ENCODE assay signal across 8 cellular contexts in genomic region chr20:63863798-63864544, GRCh38. TPM values are rescaled to one million over a fixed set of nuclear protein-coding genes. Genes with fewer than 3 reads are reported as not detected.
A peak's percentile ranks its signal among the peaks of the same experiment; 100 is the strongest.
DNase-seq lines count a peak whose midpoint lies in the region; ATAC-seq lines count a peak whose summit lies in the region.

No MANE protein-coding gene starts in this region.

- peaks cover 26% of the 10 kb centered on the region for H3K36me3 Mint-ChIP-seq in activated CD4-positive, alpha-beta memory T cell treated with anti-CD3 and anti-CD28 coated beads, Interleukin-2, amount 10 ng/mL, durations not matched to agents 7 days and 5 days (ENCODE audit: low read depth)

- H3K27me3 ChIP-seq in ectodermal cell (ENCODE audit: control insufficient read depth, insufficient read depth, low read length, poor library complexity, severe bottlenecking) = no peaks in the 10 kb centered on the region

- peaks cover 41% of the 10 kb centered on the region for H3K4me1 Mint-ChIP-seq in activated CD4-positive, alpha-beta memory T cell treated with anti-CD3 and anti-CD28 coated beads, Interleukin-2, amount 10 ng/mL, durations not matched to agents 7 days and 5 days

- peak overlapping the region; percentile 83 for H3K4me3 Mint-ChIP-seq in activated CD4-positive, alpha-beta memory T cell treated with anti-CD3 and anti-CD28 coated beads, Interleukin-2, amount 10 ng/mL, durations not matched to agents 7 days and 5 days

- DNase-seq in Ammon's horn (ENCODE audit: low spot score) = peak; percentile 87
- DNase-seq in NCI-H526 treated with DMSO at 0.1 percent for 48 hours (lab: John Stamatoyannopoulos, UW) = peak; percentile 57
- DNase-seq in activated CD4-positive, alpha-beta memory T cell treated with anti-CD3 and anti-CD28 coated beads, Interleukin-2, amount 10 ng/mL, durations not matched to agents 7 days and 5 days = peak; percentile 87
- DNase-seq in medulla oblongata (ENCODE audit: extremely low spot score) = peak; percentile 85
- peak; percentile 55 to 66 (median 61) for DNase-seq in stimulated activated CD4-positive, alpha-beta T cell treated with anti-CD3 and anti-CD28 coated beads, TNF-alpha, amount 100 ng/mL, for 48 hours (ENCODE audit: low read depth in 3 of 3)

- WGBS in ectodermal cell, 2 experiments = 23 to 24% methylated on average over 38 of the region's 38 CpGs

- POLR2A ChIA-PET in activated CD4-positive, alpha-beta memory T cell treated with anti-CD3 and anti-CD28 coated beads, Interleukin-2, amount 10 ng/mL, durations not matched to agents 7 days and 5 days (lab: Charles Lee) = interaction anchor here (0.9 to 3.3 kb wide), 18 partner anchors 11 to 327 kb away, joined by 3 to 35 read pairs (median 8); partner anchors contain the start of genes ARFRP1, DNAJC5, GMEB2 and LIME1

- H3K9me3 ChIP-seq in ectodermal cell (ENCODE audit: control insufficient read depth, low read length) = no peaks in the 10 kb centered on the region

- peaks cover 15% of the 10 kb centered on the region for H3K4me1 ChIP-seq in ectodermal cell (ENCODE audit: control insufficient read depth, insufficient read depth, low read length)

- H3K4me3 ChIP-seq in ectodermal cell (ENCODE audit: insufficient read depth, low read depth, low read length) = peak overlapping the region; percentile 95

- no peaks in the 10 kb centered on the region for H3K9me3 Mint-ChIP-seq in activated CD4-positive, alpha-beta memory T cell treated with anti-CD3 and anti-CD28 coated beads, Interleukin-2, amount 10 ng/mL, durations not matched to agents 7 days and 5 days

- H3K27ac Mint-ChIP-seq in activated CD4-positive, alpha-beta memory T cell treated with anti-CD3 and anti-CD28 coated beads, Interleukin-2, amount 10 ng/mL, durations not matched to agents 7 days and 5 days = peak overlapping the region; percentile 88

- ATAC-seq in GM19025 (IDR thresholded peaks at IDR 0.05; ENCODE audit: low read depth, unreplicated experiment) (peak; percentile 59), HG03432 (IDR thresholded peaks at IDR 0.05; ENCODE audit: unreplicated experiment) (peak; percentile 68)

- H3K27ac ChIP-seq in ectodermal cell (ENCODE audit: insufficient read depth, low read depth, low read length, poor library complexity, severe bottlenecking) = peak overlapping the region; percentile 6

- CTCF ChIA-PET in activated CD4-positive, alpha-beta memory T cell treated with anti-CD3 and anti-CD28 coated beads, Interleukin-2, amount 10 ng/mL, durations not matched to agents 7 days and 5 days (lab: Charles Lee) = interaction anchor here (0.5 to 3.8 kb wide), 15 partner anchors 9 to 368 kb away, joined by 3 to 29 read pairs (median 5); partner anchors contain the start of genes ARFRP1, DNAJC5, HELZ2 and PTK6

- H3K36me3 ChIP-seq in ectodermal cell (ENCODE audit: control insufficient read depth, insufficient read depth, low read length) = peaks cover 2% of the 10 kb centered on the region

- no peaks in the 10 kb centered on the region for H3K27me3 Mint-ChIP-seq in activated CD4-positive, alpha-beta memory T cell treated with anti-CD3 and anti-CD28 coated beads, Interleukin-2, amount 10 ng/mL, durations not matched to agents 7 days and 5 days

RNA-seq across cellular contexts. Expression of gene TPD52L2, which starts 1.1 kb away (rescaled TPM):
- 10 to 100 TPM; 48.2 to 48.7 TPM for total RNA-seq in activated CD4-positive, alpha-beta memory T cell treated with anti-CD3 and anti-CD28 coated beads, Interleukin-2, amount 10 ng/mL, durations not matched to agents 7 days and 5 days
- 93.8 TPM for polyA plus RNA-seq in ectodermal cell (2013, experiment 1 of 4)
- 99.4 TPM for polyA plus RNA-seq in ectodermal cell (2013, experiment 2 of 4)
- polyA plus RNA-seq in ectodermal cell (2013, experiment 3 of 4) = 73.8 TPM
- polyA plus RNA-seq in ectodermal cell (2013, experiment 4 of 4) = 81.0 TPM

RNA-seq across cellular contexts. Expression of gene ABHD16B, which starts 2.7 kb away (rescaled TPM):
- not detected for total RNA-seq in activated CD4-positive, alpha-beta memory T cell treated with anti-CD3 and anti-CD28 coated beads, Interleukin-2, amount 10 ng/mL, durations not matched to agents 7 days and 5 days
- polyA plus RNA-seq in ectodermal cell (2013, experiment 1 of 4) = not detected
- not detected for polyA plus RNA-seq in ectodermal cell (2013, experiment 2 of 4)
- polyA plus RNA-seq in ectodermal cell (2013, experiment 3 of 4) = not detected
- not detected for polyA plus RNA-seq in ectodermal cell (2013, experiment 4 of 4)

RNA-seq across cellular contexts. Expression of gene DNAJC5, which starts 31.0 kb away (rescaled TPM):
- 10 to 100 TPM; 58.6 to 59.7 TPM for total RNA-seq in activated CD4-positive, alpha-beta memory T cell treated with anti-CD3 and anti-CD28 coated beads, Interleukin-2, amount 10 ng/mL, durations not matched to agents 7 days and 5 days
- 42.4 TPM for polyA plus RNA-seq in ectodermal cell (2013, experiment 1 of 4)
- polyA plus RNA-seq in ectodermal cell (2013, experiment 2 of 4) = 49.4 TPM
- 26.4 TPM for polyA plus RNA-seq in ectodermal cell (2013, experiment 3 of 4)
- polyA plus RNA-seq in ectodermal cell (2013, experiment 4 of 4) = 29.6 TPM

RNA-seq across cellular contexts. Expression of gene ZBTB46, which starts 32.9 kb away (rescaled TPM):
- under 1 TPM; 0.53 to 0.65 TPM for total RNA-seq in activated CD4-positive, alpha-beta memory T cell treated with anti-CD3 and anti-CD28 coated beads, Interleukin-2, amount 10 ng/mL, durations not matched to agents 7 days and 5 days
- polyA plus RNA-seq in ectodermal cell (2013, experiment 1 of 4) = 7.1 TPM
- 6.6 TPM for polyA plus RNA-seq in ectodermal cell (2013, experiment 2 of 4)
- polyA plus RNA-seq in ectodermal cell (2013, experiment 3 of 4) = 5.5 TPM
- 6.2 TPM for polyA plus RNA-seq in ectodermal cell (2013, experiment 4 of 4)

Comparison
In these comparisons a context has a peak if more than half of its experiments do, and no peak if none do; other contexts are left out.
1. Peak in every context shown above with its lines: DNase-seq, ATAC-seq, H3K4me3 ChIP-seq and H3K27ac ChIP-seq.